Comparison of ENCODE assay signal across 1 cellular context in the genomic region with DNA sequence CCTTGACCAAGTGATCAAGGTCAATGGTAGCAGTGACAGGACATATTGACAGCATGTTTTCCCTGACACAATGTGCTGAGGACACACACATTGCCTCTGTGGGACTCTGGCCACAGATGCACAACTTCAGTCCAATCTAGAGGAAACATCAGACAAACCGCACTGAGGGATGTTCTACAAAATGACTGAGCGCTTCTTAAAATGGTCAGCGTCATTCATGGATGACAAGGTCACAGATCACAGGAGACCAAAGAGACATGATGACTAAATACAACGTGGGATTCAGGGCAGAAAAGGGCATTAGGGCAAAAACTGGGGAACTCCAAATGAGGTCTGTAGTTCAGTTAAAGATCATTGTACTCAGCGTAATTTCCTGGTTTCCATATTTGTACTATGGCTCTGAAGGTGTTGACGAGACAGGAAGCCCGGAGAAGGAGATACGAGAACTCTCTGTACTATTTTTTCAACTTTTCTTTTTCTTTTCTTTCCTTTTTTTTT.
TF ChIP-seq lines count a peak whose summit lies in the region.

No MANE protein-coding gene starts in this region.

TF ChIP-seq in K562, 482 proteins besides CTCF, POLR2A, EP300 and RAD21 (continues in another document):
- TF ChIP-seq MECOM (CRISPR knock-in tag; IDR thresholded peaks at IDR 0.05) (no peak), ESRRA (IDR thresholded peaks at IDR 0.05; ENCODE audit: borderline replicate concordance, low read depth) (peak; percentile 85; the same call in 1 of the 2 replicates), LCOR (CRISPR knock-in tag; IDR thresholded peaks at IDR 0.05) (no peak), MYNN (IDR thresholded peaks at IDR 0.05) (no peak), MYNN (CRISPR knock-in tag; IDR thresholded peaks at IDR 0.05) (no peak), ATF1 (CRISPR knock-in tag; IDR thresholded peaks at IDR 0.05) (no peak), ATF1 (tag; IDR thresholded peaks at IDR 0.05) (peak; percentile 46), FIP1L1 (IDR thresholded peaks at IDR 0.05; ENCODE audit: low read depth, low read length, poor library complexity, severe bottlenecking) (no peak), HNRNPUL1 (IDR thresholded peaks at IDR 0.05; ENCODE audit: low read length) (no peak), COPS2 (conservative IDR thresholded peaks at IDR 0.05) (no peak), NFYB (IDR thresholded peaks at IDR 0.05; ENCODE audit: extremely low read depth, insufficient read length) (no peak), NFE2 (IDR thresholded peaks at IDR 0.05; ENCODE audit: low read depth) (peak; percentile 84), ZNF764 (CRISPR knock-in tag; IDR thresholded peaks at IDR 0.05; ENCODE audit: low read depth) (no peak), ZNF589 (CRISPR knock-in tag; IDR thresholded peaks at IDR 0.05; ENCODE audit: low read depth) (no peak), KLF10 (CRISPR knock-in tag; IDR thresholded peaks at IDR 0.05) (no peak), BACH1 (tag; IDR thresholded peaks at IDR 0.05) (peak; percentile 23; the same call in 1 of the 2 replicates), TEAD1 (CRISPR knock-in tag; IDR thresholded peaks at IDR 0.05) (no peak), NR2C2 (CRISPR knock-in tag; IDR thresholded peaks at IDR 0.05) (no peak), NR2C2 (tag; IDR thresholded peaks at IDR 0.05) (peak; percentile 75; the same call in 1 of the 2 replicates), ERF (CRISPR knock-in tag; IDR thresholded peaks at IDR 0.05) (no peak), ZNF436 (CRISPR knock-in tag; IDR thresholded peaks at IDR 0.05) (no peak), MAFG (tag; conservative IDR thresholded peaks at IDR 0.05) (0 out of 2 replicates have a peak, but pooled peaks have one; percentile 39), BRCA1 (IDR thresholded peaks at IDR 0.05) (no peak), BRCA1 (CRISPR knock-in tag; IDR thresholded peaks at IDR 0.05) (no peak), MCM2 (IDR thresholded peaks at IDR 0.05; ENCODE audit: low read depth) (no peak), ESRRB (CRISPR knock-in tag; IDR thresholded peaks at IDR 0.05; ENCODE audit: borderline replicate concordance) (no peak), CTBP1 (IDR thresholded peaks at IDR 0.05; ENCODE audit: borderline replicate concordance) (peak; percentile 74)
- TF ChIP-seq, protein P1, sequence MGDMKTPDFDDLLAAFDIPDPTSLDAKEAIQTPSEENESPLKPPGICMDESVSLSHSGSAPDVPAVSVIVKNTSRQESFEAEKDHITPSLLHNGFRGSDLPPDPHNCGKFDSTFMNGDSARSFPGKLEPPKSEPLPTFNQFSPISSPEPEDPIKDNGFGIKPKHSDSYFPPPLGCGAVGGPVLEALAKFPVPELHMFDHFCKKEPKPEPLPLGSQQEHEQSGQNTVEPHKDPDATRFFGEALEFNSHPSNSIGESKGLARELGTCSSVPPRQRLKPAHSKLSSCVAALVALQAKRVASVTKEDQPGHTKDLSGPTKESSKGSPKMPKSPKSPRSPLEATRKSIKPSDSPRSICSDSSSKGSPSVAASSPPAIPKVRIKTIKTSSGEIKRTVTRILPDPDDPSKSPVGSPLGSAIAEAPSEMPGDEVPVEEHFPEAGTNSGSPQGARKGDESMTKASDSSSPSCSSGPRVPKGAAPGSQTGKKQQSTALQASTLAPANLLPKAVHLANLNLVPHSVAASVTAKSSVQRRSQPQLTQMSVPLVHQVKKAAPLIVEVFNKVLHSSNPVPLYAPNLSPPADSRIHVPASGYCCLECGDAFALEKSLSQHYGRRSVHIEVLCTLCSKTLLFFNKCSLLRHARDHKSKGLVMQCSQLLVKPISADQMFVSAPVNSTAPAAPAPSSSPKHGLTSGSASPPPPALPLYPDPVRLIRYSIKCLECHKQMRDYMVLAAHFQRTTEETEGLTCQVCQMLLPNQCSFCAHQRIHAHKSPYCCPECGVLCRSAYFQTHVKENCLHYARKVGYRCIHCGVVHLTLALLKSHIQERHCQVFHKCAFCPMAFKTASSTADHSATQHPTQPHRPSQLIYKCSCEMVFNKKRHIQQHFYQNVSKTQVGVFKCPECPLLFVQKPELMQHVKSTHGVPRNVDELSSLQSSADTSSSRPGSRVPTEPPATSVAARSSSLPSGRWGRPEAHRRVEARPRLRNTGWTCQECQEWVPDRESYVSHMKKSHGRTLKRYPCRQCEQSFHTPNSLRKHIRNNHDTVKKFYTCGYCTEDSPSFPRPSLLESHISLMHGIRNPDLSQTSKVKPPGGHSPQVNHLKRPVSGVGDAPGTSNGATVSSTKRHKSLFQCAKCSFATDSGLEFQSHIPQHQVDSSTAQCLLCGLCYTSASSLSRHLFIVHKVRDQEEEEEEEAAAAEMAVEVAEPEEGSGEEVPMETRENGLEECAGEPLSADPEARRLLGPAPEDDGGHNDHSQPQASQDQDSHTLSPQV (IDR thresholded peaks at IDR 0.05) = no peak
- TF ChIP-seq, protein P2, sequence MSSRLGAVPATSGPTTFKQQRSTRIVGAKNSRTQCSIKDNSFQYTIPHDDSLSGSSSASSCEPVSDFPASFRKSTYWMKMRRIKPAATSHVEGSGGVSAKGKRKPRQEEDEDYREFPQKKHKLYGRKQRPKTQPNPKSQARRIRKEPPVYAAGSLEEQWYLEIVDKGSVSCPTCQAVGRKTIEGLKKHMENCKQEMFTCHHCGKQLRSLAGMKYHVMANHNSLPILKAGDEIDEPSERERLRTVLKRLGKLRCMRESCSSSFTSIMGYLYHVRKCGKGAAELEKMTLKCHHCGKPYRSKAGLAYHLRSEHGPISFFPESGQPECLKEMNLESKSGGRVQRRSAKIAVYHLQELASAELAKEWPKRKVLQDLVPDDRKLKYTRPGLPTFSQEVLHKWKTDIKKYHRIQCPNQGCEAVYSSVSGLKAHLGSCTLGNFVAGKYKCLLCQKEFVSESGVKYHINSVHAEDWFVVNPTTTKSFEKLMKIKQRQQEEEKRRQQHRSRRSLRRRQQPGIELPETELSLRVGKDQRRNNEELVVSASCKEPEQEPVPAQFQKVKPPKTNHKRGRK (tag; IDR thresholded peaks at IDR 0.05) = no peak
- TF ChIP-seq, protein P3, sequence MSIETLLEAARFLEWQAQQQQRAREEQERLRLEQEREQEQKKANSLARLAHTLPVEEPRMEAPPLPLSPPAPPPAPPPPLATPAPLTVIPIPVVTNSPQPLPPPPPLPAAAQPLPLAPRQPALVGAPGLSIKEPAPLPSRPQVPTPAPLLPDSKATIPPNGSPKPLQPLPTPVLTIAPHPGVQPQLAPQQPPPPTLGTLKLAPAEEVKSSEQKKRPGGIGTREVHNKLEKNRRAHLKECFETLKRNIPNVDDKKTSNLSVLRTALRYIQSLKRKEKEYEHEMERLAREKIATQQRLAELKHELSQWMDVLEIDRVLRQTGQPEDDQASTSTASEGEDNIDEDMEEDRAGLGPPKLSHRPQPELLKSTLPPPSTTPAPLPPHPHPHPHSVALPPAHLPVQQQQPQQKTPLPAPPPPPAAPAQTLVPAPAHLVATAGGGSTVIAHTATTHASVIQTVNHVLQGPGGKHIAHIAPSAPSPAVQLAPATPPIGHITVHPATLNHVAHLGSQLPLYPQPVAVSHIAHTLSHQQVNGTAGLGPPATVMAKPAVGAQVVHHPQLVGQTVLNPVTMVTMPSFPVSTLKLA (conservative IDR thresholded peaks at IDR 0.05) = peak in 1 of 2 experiments; percentile 29; a peak in 1 of 4 replicates
- TF ChIP-seq, protein P4, sequence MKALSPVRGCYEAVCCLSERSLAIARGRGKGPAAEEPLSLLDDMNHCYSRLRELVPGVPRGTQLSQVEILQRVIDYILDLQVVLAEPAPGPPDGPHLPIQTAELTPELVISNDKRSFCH (CRISPR knock-in tag; IDR thresholded peaks at IDR 0.05) = no peak
- TF ChIP-seq, protein P4 (tag; IDR thresholded peaks at IDR 0.05) = no peak
- TF ChIP-seq, protein P5, sequence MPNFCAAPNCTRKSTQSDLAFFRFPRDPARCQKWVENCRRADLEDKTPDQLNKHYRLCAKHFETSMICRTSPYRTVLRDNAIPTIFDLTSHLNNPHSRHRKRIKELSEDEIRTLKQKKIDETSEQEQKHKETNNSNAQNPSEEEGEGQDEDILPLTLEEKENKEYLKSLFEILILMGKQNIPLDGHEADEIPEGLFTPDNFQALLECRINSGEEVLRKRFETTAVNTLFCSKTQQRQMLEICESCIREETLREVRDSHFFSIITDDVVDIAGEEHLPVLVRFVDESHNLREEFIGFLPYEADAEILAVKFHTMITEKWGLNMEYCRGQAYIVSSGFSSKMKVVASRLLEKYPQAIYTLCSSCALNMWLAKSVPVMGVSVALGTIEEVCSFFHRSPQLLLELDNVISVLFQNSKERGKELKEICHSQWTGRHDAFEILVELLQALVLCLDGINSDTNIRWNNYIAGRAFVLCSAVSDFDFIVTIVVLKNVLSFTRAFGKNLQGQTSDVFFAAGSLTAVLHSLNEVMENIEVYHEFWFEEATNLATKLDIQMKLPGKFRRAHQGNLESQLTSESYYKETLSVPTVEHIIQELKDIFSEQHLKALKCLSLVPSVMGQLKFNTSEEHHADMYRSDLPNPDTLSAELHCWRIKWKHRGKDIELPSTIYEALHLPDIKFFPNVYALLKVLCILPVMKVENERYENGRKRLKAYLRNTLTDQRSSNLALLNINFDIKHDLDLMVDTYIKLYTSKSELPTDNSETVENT (CRISPR knock-in tag; IDR thresholded peaks at IDR 0.05) = no peak
- TF ChIP-seq, protein P6, sequence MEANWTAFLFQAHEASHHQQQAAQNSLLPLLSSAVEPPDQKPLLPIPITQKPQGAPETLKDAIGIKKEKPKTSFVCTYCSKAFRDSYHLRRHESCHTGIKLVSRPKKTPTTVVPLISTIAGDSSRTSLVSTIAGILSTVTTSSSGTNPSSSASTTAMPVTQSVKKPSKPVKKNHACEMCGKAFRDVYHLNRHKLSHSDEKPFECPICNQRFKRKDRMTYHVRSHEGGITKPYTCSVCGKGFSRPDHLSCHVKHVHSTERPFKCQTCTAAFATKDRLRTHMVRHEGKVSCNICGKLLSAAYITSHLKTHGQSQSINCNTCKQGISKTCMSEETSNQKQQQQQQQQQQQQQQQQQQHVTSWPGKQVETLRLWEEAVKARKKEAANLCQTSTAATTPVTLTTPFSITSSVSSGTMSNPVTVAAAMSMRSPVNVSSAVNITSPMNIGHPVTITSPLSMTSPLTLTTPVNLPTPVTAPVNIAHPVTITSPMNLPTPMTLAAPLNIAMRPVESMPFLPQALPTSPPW (CRISPR knock-in tag; IDR thresholded peaks at IDR 0.05) = no peak
- TF ChIP-seq, protein P7, sequence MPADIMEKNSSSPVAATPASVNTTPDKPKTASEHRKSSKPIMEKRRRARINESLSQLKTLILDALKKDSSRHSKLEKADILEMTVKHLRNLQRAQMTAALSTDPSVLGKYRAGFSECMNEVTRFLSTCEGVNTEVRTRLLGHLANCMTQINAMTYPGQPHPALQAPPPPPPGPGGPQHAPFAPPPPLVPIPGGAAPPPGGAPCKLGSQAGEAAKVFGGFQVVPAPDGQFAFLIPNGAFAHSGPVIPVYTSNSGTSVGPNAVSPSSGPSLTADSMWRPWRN (IDR thresholded peaks at IDR 0.05; ENCODE audit: low read depth) = no peak
- TF ChIP-seq, protein P8, sequence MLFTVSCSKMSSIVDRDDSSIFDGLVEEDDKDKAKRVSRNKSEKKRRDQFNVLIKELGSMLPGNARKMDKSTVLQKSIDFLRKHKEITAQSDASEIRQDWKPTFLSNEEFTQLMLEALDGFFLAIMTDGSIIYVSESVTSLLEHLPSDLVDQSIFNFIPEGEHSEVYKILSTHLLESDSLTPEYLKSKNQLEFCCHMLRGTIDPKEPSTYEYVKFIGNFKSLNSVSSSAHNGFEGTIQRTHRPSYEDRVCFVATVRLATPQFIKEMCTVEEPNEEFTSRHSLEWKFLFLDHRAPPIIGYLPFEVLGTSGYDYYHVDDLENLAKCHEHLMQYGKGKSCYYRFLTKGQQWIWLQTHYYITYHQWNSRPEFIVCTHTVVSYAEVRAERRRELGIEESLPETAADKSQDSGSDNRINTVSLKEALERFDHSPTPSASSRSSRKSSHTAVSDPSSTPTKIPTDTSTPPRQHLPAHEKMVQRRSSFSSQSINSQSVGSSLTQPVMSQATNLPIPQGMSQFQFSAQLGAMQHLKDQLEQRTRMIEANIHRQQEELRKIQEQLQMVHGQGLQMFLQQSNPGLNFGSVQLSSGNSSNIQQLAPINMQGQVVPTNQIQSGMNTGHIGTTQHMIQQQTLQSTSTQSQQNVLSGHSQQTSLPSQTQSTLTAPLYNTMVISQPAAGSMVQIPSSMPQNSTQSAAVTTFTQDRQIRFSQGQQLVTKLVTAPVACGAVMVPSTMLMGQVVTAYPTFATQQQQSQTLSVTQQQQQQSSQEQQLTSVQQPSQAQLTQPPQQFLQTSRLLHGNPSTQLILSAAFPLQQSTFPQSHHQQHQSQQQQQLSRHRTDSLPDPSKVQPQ (CRISPR knock-in tag; IDR thresholded peaks at IDR 0.05; ENCODE audit: borderline replicate concordance) = no peak
- TF ChIP-seq, protein P9, sequence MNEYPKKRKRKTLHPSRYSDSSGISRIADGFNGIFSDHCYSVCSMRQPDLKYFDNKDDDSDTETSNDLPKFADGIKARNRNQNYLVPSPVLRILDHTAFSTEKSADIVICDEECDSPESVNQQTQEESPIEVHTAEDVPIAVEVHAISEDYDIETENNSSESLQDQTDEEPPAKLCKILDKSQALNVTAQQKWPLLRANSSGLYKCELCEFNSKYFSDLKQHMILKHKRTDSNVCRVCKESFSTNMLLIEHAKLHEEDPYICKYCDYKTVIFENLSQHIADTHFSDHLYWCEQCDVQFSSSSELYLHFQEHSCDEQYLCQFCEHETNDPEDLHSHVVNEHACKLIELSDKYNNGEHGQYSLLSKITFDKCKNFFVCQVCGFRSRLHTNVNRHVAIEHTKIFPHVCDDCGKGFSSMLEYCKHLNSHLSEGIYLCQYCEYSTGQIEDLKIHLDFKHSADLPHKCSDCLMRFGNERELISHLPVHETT (CRISPR knock-in tag; conservative IDR thresholded peaks at IDR 0.05 in 1 of 2, IDR thresholded peaks at IDR 0.05 in 1 of 2) = peak in 1 of 2 experiments; percentile 69; a peak in 1 of 4 replicates
- TF ChIP-seq, protein P10, sequence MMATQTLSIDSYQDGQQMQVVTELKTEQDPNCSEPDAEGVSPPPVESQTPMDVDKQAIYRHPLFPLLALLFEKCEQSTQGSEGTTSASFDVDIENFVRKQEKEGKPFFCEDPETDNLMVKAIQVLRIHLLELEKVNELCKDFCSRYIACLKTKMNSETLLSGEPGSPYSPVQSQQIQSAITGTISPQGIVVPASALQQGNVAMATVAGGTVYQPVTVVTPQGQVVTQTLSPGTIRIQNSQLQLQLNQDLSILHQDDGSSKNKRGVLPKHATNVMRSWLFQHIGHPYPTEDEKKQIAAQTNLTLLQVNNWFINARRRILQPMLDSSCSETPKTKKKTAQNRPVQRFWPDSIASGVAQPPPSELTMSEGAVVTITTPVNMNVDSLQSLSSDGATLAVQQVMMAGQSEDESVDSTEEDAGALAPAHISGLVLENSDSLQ (IDR thresholded peaks at IDR 0.05) = peak; percentile 69
- TF ChIP-seq, protein P11, sequence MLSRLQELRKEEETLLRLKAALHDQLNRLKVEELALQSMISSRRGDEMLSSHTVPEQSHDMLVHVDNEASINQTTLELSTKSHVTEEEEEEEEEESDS (CRISPR knock-in tag; IDR thresholded peaks at IDR 0.05) = no peak
- TF ChIP-seq, protein P12, sequence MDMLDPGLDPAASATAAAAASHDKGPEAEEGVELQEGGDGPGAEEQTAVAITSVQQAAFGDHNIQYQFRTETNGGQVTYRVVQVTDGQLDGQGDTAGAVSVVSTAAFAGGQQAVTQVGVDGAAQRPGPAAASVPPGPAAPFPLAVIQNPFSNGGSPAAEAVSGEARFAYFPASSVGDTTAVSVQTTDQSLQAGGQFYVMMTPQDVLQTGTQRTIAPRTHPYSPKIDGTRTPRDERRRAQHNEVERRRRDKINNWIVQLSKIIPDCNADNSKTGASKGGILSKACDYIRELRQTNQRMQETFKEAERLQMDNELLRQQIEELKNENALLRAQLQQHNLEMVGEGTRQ (CRISPR knock-in tag; IDR thresholded peaks at IDR 0.05) = no peak
